1 cellular context compared by ENCODE assay signal in genomic region chr1:200263203-200263602, GRCh38.
TF ChIP-seq lines count a peak whose summit lies in the region.

No MANE protein-coding gene starts in this region.

TF ChIP-seq in HepG2, 621 proteins besides CTCF, POLR2A, EP300 and RAD21 (continued from another document):
- TF ChIP-seq TARDBP (CRISPR knock-in tag; IDR thresholded peaks at IDR 0.05), result peak; percentile 69; the same call in 1 of the 2 replicates
- peak; percentile 99 for TF ChIP-seq ZNF33A (CRISPR knock-in tag; IDR thresholded peaks at IDR 0.05; ENCODE audit: borderline replicate concordance)
- no peak for TF ChIP-seq SRSF4 (IDR thresholded peaks at IDR 0.05; ENCODE audit: low read depth, low read length, poor library complexity, severe bottlenecking)
- no peak for TF ChIP-seq ZNF329 (CRISPR knock-in tag; IDR thresholded peaks at IDR 0.05; ENCODE audit: low read depth)
- TF ChIP-seq DBP (CRISPR knock-in tag; IDR thresholded peaks at IDR 0.05; ENCODE audit: not compliant biosample characterization), result no peak
- TF ChIP-seq ZFP91 (CRISPR knock-in tag; IDR thresholded peaks at IDR 0.05; ENCODE audit: borderline replicate concordance), result no peak
- TF ChIP-seq ZNF460 (CRISPR knock-in tag; IDR thresholded peaks at IDR 0.05; ENCODE audit: borderline replicate concordance), result no peak
- TF ChIP-seq ZNF3 (CRISPR knock-in tag; IDR thresholded peaks at IDR 0.05), result no peak
- TF ChIP-seq SSRP1 (CRISPR knock-in tag; IDR thresholded peaks at IDR 0.05), result no peak
- TF ChIP-seq ELF1 (CRISPR knock-in tag; IDR thresholded peaks at IDR 0.05), result peak; percentile 33; the same call in 1 of the 2 replicates
- no peak for TF ChIP-seq BRD4 (CRISPR knock-in tag; IDR thresholded peaks at IDR 0.05)
- no peak for TF ChIP-seq ZNF687 (CRISPR knock-in tag; IDR thresholded peaks at IDR 0.05)
- TF ChIP-seq SKI (IDR thresholded peaks at IDR 0.05; ENCODE audit: partially characterized antibody), result peak; percentile 94
- TF ChIP-seq ZNF644 (CRISPR knock-in tag; IDR thresholded peaks at IDR 0.05; ENCODE audit: low read depth), result peak; percentile 97
- TF ChIP-seq NR2C2 (CRISPR knock-in tag; IDR thresholded peaks at IDR 0.05; ENCODE audit: borderline replicate concordance), result no peak
- TF ChIP-seq ZGPAT (CRISPR knock-in tag; IDR thresholded peaks at IDR 0.05), result peak; percentile 81
- no peak for TF ChIP-seq PCBP2 (optimal IDR thresholded peaks at IDR 0.05; ENCODE audit: low read depth, low read length, poor library complexity, severe bottlenecking)
- peak; percentile 77 for TF ChIP-seq TBL1XR1 (IDR thresholded peaks at IDR 0.05; ENCODE audit: borderline replicate concordance, low read length, partially characterized antibody)
- no peak for TF ChIP-seq ZNF549 (CRISPR knock-in tag; IDR thresholded peaks at IDR 0.05)
- no peak for TF ChIP-seq TCF12 (IDR thresholded peaks at IDR 0.05)
- no peak for TF ChIP-seq TCF12 (CRISPR knock-in tag; IDR thresholded peaks at IDR 0.05)
- peak; percentile 100 for TF ChIP-seq THRA (CRISPR knock-in tag; IDR thresholded peaks at IDR 0.05; ENCODE audit: borderline replicate concordance)
- no peak for TF ChIP-seq THAP8 (CRISPR knock-in tag; IDR thresholded peaks at IDR 0.05; ENCODE audit: borderline replicate concordance)
- 0 out of 2 replicates have a peak, but pooled peaks have one; percentile 16 for TF ChIP-seq HNF1B (CRISPR knock-in tag; IDR thresholded peaks at IDR 0.05)
- peak; percentile 74; the same call in 1 of the 2 replicates for TF ChIP-seq FOXK1 (CRISPR knock-in tag; IDR thresholded peaks at IDR 0.05; ENCODE audit: borderline replicate concordance, low read depth)
- no peak for TF ChIP-seq RFX3 (CRISPR knock-in tag; IDR thresholded peaks at IDR 0.05)
- no peak for TF ChIP-seq ZNF256 (CRISPR knock-in tag; conservative IDR thresholded peaks at IDR 0.05)
- peak; percentile 46; the same call in 1 of the 2 replicates for TF ChIP-seq ZNF232 (CRISPR knock-in tag; IDR thresholded peaks at IDR 0.05; ENCODE audit: borderline replicate concordance)
- no peak for TF ChIP-seq ETV6 (CRISPR knock-in tag; conservative IDR thresholded peaks at IDR 0.05)
- no peak for TF ChIP-seq ZNF101 (CRISPR knock-in tag; IDR thresholded peaks at IDR 0.05; ENCODE audit: borderline replicate concordance, low read depth)
- no peak for TF ChIP-seq FUBP1 (CRISPR knock-in tag; IDR thresholded peaks at IDR 0.05; ENCODE audit: borderline replicate concordance)
- TF ChIP-seq ZNF780A (CRISPR knock-in tag; IDR thresholded peaks at IDR 0.05), result no peak
- TF ChIP-seq TBP (CRISPR knock-in tag; IDR thresholded peaks at IDR 0.05), result no peak
- TF ChIP-seq TFAP4 (IDR thresholded peaks at IDR 0.05; ENCODE audit: borderline replicate concordance, low read depth), result peak; percentile 11; the same call in 1 of the 2 replicates
- TF ChIP-seq ZNF207 (IDR thresholded peaks at IDR 0.05; ENCODE audit: borderline replicate concordance), result no peak
- no peak for TF ChIP-seq ZNF282 (IDR thresholded peaks at IDR 0.05; ENCODE audit: partially characterized antibody)
- TF ChIP-seq POGZ (CRISPR knock-in tag; IDR thresholded peaks at IDR 0.05), result peak; percentile 85
- peak; percentile 60; the same call in 1 of the 2 replicates for TF ChIP-seq TRIM24 (CRISPR knock-in tag; IDR thresholded peaks at IDR 0.05)
- no peak for TF ChIP-seq ARID2 (CRISPR knock-in tag; IDR thresholded peaks at IDR 0.05; ENCODE audit: borderline replicate concordance)
- peak; percentile 99 for TF ChIP-seq FOXO1 (CRISPR knock-in tag; IDR thresholded peaks at IDR 0.05)
- TF ChIP-seq ZNF710 (CRISPR knock-in tag; IDR thresholded peaks at IDR 0.05; ENCODE audit: borderline replicate concordance), result peak; percentile 99
- TF ChIP-seq SP1 (IDR thresholded peaks at IDR 0.05), result no peak
- no peak for TF ChIP-seq SP1 (CRISPR knock-in tag; IDR thresholded peaks at IDR 0.05)
